Comparison of ENCODE assay signal across 23 cellular contexts in genomic region chr1:170776777-170777176, GRCh38.
DNase-seq lines count a peak whose midpoint lies in the region; ATAC-seq and TF ChIP-seq lines count a peak whose summit lies in the region.
"Had no signal": no experiment of that assay in that cellular context is flagged by ENCODE, and none has a peak within 500 bp of the region (broad histone marks: within the 10 kb centered on the region; RNA-seq: fewer than 3 reads in every experiment).

No MANE protein-coding gene starts in this region.

- no peak overlapping the region for H3K9ac ChIP-seq in adipocyte (ENCODE audit: low read length)
- no peak overlapping the region for H3K9ac ChIP-seq in colonic mucosa (ENCODE audit: low read depth in 2 of 2, low read length in 2 of 2)
- H3K9ac ChIP-seq: KMS-11 had no signal

- H3K4me1 ChIP-seq in adipocyte (ENCODE audit: control insufficient read depth, insufficient read depth, low read length) (peaks cover 8% of the 10 kb centered on the region), left ventricle myocardium inferior (peaks cover 4% of the 10 kb centered on the region), aorta (ENCODE audit: control insufficient read depth in 1 of 2, insufficient read depth in 2 of 2, low read length in 2 of 2) (no peaks in the 10 kb centered on the region), colonic mucosa (no peaks in the 10 kb centered on the region)
- H3K4me1 ChIP-seq: BE2C, Peyer's patch had no signal

- ATAC-seq in aorta (ENCODE audit: low FRiP score) (peak; percentile 29), HG03175 (IDR thresholded peaks at IDR 0.05; ENCODE audit: unreplicated experiment) (no peak)

- H3K9me3 ChIP-seq in adipocyte (ENCODE audit: control insufficient read depth, low read length): no peaks in the 10 kb centered on the region
- H3K9me3 ChIP-seq in left ventricle myocardium inferior (replicated peaks): no peaks in the 10 kb centered on the region
- peaks cover 2% of the 10 kb centered on the region for H3K9me3 ChIP-seq in aorta (ENCODE audit: control insufficient read depth, low read length)
- H3K9me3 ChIP-seq in colonic mucosa: no peaks in the 10 kb centered on the region
- H3K9me3 ChIP-seq: BE2C, Peyer's patch had no signal

- no peaks in the 10 kb centered on the region for H3K36me3 ChIP-seq in adipocyte (ENCODE audit: control insufficient read depth, insufficient read depth, low read length, severe bottlenecking)
- no peaks in the 10 kb centered on the region for H3K36me3 ChIP-seq in left ventricle myocardium inferior
- no peaks in the 10 kb centered on the region for H3K36me3 ChIP-seq in aorta (ENCODE audit: control insufficient read depth in 1 of 2, insufficient read depth in 2 of 2, low read length in 1 of 2)
- H3K36me3 ChIP-seq in colonic mucosa: no peaks in the 10 kb centered on the region
- H3K36me3 ChIP-seq: BE2C, Peyer's patch had no signal

- no peaks in the 10 kb centered on the region for H3K27me3 ChIP-seq in adipocyte (replicated peaks; ENCODE audit: control insufficient read depth, insufficient read depth, low read length)
- H3K27me3 ChIP-seq in left ventricle myocardium inferior (ENCODE audit: low read depth): no peaks in the 10 kb centered on the region
- H3K27me3 ChIP-seq in aorta (ENCODE audit: control insufficient read depth in 1 of 2, insufficient read depth in 2 of 2, low read length in 1 of 2): no peaks in the 10 kb centered on the region
- no peaks in the 10 kb centered on the region for H3K27me3 ChIP-seq in colonic mucosa
- H3K27me3 ChIP-seq: BE2C, Peyer's patch had no signal

- TF ChIP-seq CTCF in left ventricle myocardium inferior (IDR thresholded peaks at IDR 0.05; ENCODE audit: borderline replicate concordance) (no peak), colonic mucosa (IDR thresholded peaks at IDR 0.05) (no peak)

- H3K27ac ChIP-seq in left ventricle myocardium inferior (replicated peaks) (peak overlapping the region; percentile 52), aorta (ENCODE audit: low read depth in 1 of 2, low read length in 2 of 2) (no peak overlapping the region), colonic mucosa (no peak overlapping the region)
- H3K27ac ChIP-seq: 22Rv1, KMS-11, Peyer's patch had no signal

- DNase-seq in DMS 273 (lab: John Stamatoyannopoulos, UW; ENCODE audit: unreplicated experiment): peak; percentile 15
- DNase-seq in DMS 273 treated with DMSO at 0.1 percent for 48 hours (lab: John Stamatoyannopoulos, UW): no peak
- peak; percentile 69 for DNase-seq in adipocyte (ENCODE audit: low read depth)
- no peak for DNase-seq in left ventricle myocardium inferior
- no peak for DNase-seq in aorta
- no peak for DNase-seq in H4 (ENCODE audit: low spot score)
- DNase-seq in colonic mucosa: no peak
- DNase-seq: BE2C; CD4-positive, CD25-positive, alpha-beta regulatory T cell; COR-L47; DMS153; GDM1; HFFc6; NCI-H1417 treated with DMSO at 0.1 percent for 48 hours; NCI-H187 treated with DMSO at 0.1 percent for 48 hours; NCI-H226; NCI-H69; NK-92 treated with Interleukin-12 subunit alpha and Interleukin-12 subunit beta, amount 100 ng/mL, for 24 hours; Peyer's patch; SHP77 had no signal

- intact Hi-C loops in left ventricle myocardium inferior (cut with micrococcal nuclease) (no loop called here), aorta (cut with DNase I) (no loop called here), colonic mucosa (cut with DNase I) (no loop called here)

- WGBS in aorta, 2 donors: 81 to 91% methylated on average over 3 of the region's 3 CpGs

- peak overlapping the region; percentile 34 for H3K4me3 ChIP-seq in adipocyte (ENCODE audit: low read length)
- H3K4me3 ChIP-seq in left ventricle myocardium inferior: no peak overlapping the region
- no peak overlapping the region for H3K4me3 ChIP-seq in aorta (ENCODE audit: low read length in 2 of 2)
- H3K4me3 ChIP-seq in colonic mucosa: no peak overlapping the region
- H3K4me3 ChIP-seq: Peyer's patch had no signal

Comparison
In these comparisons a context has a peak if more than half of its experiments do, and no peak if none do; other contexts are left out.
1. DNase-seq: peak in DMS 273 (single experiment) and adipocyte (single experiment); none in DMS 273 treated with DMSO at 0.1 percent for 48 hours (single experiment), left ventricle myocardium inferior (single experiment), aorta (0 of 2), H4 (single experiment) and colonic mucosa (single experiment).